1 cellular context compared by ENCODE assay signal in the genomic region with DNA sequence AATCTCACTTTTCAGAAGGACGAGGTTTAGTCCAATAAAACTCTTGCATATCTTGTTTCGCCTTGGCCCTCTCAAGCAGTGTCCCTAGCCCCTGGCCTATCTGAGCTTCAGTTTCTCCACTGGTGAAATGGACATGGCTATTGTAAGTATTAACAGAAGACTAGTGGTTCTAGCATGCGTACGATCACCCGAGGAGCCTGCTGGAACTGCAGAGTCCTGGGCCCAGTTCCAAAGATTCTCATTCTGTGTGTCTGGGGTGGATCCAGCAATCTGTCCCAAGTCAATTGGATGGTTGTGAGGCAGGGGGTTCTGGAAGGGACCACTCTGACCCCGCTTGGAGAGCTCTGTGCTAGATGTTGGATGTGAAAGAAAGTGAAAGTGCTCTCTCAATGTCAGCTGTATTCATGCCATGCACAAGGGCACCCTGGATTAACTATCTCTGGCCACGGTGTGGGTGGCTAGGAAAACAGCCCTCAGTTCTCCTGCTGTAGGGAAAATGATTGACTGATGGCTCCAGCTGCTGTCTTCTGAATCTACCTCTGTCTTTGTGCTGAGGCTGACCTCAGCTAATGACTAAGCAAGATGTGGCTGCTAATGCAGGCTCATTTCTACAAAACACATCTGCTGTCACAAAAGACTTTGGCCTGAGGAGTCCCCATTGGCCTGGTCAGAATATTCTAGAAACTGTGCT.
TF ChIP-seq lines count a peak whose summit lies in the region.

No MANE protein-coding gene starts in this region.

TF ChIP-seq in K562, 482 proteins besides CTCF, POLR2A, EP300 and RAD21 (continued from another document):
- TF ChIP-seq, protein P1, sequence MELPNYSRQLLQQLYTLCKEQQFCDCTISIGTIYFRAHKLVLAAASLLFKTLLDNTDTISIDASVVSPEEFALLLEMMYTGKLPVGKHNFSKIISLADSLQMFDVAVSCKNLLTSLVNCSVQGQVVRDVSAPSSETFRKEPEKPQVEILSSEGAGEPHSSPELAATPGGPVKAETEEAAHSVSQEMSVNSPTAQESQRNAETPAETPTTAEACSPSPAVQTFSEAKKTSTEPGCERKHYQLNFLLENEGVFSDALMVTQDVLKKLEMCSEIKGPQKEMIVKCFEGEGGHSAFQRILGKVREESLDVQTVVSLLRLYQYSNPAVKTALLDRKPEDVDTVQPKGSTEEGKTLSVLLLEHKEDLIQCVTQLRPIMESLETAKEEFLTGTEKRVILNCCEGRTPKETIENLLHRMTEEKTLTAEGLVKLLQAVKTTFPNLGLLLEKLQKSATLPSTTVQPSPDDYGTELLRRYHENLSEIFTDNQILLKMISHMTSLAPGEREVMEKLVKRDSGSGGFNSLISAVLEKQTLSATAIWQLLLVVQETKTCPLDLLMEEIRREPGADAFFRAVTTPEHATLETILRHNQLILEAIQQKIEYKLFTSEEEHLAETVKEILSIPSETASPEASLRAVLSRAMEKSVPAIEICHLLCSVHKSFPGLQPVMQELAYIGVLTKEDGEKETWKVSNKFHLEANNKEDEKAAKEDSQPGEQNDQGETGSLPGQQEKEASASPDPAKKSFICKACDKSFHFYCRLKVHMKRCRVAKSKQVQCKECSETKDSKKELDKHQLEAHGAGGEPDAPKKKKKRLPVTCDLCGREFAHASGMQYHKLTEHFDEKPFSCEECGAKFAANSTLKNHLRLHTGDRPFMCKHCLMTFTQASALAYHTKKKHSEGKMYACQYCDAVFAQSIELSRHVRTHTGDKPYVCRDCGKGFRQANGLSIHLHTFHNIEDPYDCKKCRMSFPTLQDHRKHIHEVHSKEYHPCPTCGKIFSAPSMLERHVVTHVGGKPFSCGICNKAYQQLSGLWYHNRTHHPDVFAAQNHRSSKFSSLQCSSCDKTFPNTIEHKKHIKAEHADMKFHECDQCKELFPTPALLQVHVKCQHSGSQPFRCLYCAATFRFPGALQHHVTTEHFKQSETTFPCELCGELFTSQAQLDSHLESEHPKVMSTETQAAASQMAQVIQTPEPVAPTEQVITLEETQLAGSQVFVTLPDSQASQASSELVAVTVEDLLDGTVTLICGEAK (IDR thresholded peaks at IDR 0.05), result no peak
- TF ChIP-seq, protein P1 (CRISPR knock-in tag; IDR thresholded peaks at IDR 0.05), result no peak
- TF ChIP-seq DMBX1 (CRISPR knock-in tag; IDR thresholded peaks at IDR 0.05; ENCODE audit: borderline replicate concordance) (no peak), MAFG (tag; conservative IDR thresholded peaks at IDR 0.05) (peak; percentile 65), ATF7 (IDR thresholded peaks at IDR 0.05) (no peak), MAFF (IDR thresholded peaks at IDR 0.05; ENCODE audit: low read length) (peak; percentile 15; the same call in 1 of the 2 replicates)
